8 cellular contexts compared by ENCODE assay signal in the genomic region with DNA sequence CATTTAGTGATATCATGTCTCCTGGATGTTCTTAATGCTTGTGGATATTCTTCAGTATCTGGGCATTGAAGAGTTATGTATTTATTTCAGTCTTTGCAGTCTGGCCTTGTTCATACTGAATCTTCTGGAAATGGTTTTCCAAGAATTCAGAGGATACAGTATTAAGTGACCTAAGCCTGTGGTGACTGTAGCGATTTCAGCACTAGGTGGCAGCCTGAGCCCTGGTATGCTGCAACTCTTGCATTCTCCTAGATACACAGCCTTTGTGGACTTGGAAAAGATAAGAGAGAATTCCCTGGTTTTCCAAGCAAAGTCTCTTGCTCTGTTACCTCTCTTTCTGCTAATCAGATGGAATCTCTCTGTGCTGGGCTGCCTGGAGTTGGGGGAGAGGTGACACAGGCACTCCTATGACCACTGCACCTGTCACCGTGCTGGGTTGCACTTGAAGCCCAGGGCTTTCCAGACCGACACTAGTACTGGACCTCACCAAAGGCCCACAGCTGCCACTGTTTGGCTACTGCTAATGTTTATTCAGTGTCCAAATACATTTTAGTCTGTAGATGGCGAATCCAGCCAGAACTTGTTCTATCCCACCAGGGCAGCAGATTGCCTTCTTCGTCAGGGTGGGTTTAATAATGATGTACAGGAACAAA. TPM values are rescaled to one million over a fixed set of nuclear protein-coding genes. Genes with fewer than 3 reads are reported as not detected.
A peak's percentile ranks its signal among the peaks of the same experiment; 100 is the strongest.
DNase-seq lines count a peak whose midpoint lies in the region; TF ChIP-seq lines count a peak whose summit lies in the region.

No MANE protein-coding gene starts in this region.

- H4K20me1 ChIP-seq in osteoblast (ENCODE audit: insufficient read depth, low read length), result no peaks in the 10 kb centered on the region

- H3K4me3 ChIP-seq in GM12864 (ENCODE audit: low read depth, low read length) (no peak overlapping the region), colonic mucosa (no peak overlapping the region), osteoblast (ENCODE audit: insufficient read depth, low read length) (no peak overlapping the region)

- TF ChIP-seq CTCF in GM12864 (IDR thresholded peaks at IDR 0.05; ENCODE audit: low read depth, low read length, missing control alignments) (peak; percentile 30), colonic mucosa (IDR thresholded peaks at IDR 0.05) (no peak), osteoblast (IDR thresholded peaks at IDR 0.05; ENCODE audit: extremely low read depth, low read depth, low read length) (peak; percentile 50)

- H3K9me3 ChIP-seq in colonic mucosa (no peaks in the 10 kb centered on the region), osteoblast (ENCODE audit: low read depth, low read length) (no peaks in the 10 kb centered on the region)

- H3K79me2 ChIP-seq in osteoblast (ENCODE audit: insufficient read depth, low read length), result no peaks in the 10 kb centered on the region

- H3K36me3 ChIP-seq in colonic mucosa (no peaks in the 10 kb centered on the region), osteoblast (ENCODE audit: insufficient read depth, low read length) (no peaks in the 10 kb centered on the region)

- intact Hi-C loops in colonic mucosa (cut with DNase I), result loop anchor here (10.0 kb wide), 1 partner anchor 298 kb away; no protein-coding TSS in a partner anchor

- H3K9ac ChIP-seq in colonic mucosa (ENCODE audit: low read depth in 2 of 2, low read length in 2 of 2), result no peak overlapping the region

- DNase-seq in GM12864 (ENCODE audit: low read depth) (no peak), NCI-H2029 (lab: John Stamatoyannopoulos, UW) (peak; percentile 3), colonic mucosa (peak; percentile 47), osteoblast (ENCODE audit: insufficient read length, low spot score, missing footprints) (no peak), activated gamma-delta T cell treated with Interleukin-2 at 50 U/mL for 16 hours (no peak), NCI-H187 treated with DMSO at 0.1 percent for 48 hours (lab: John Stamatoyannopoulos, UW) (no peak), activated T-cell treated with anti-CD3 and anti-CD28 coated beads for 4 hours (no peak)
- no peak for DNase-seq in NK-92 treated with Interleukin-12 subunit alpha and Interleukin-12 subunit beta, amount 100 ng/mL, for 24 hours (lab: John Stamatoyannopoulos, UW)

- H3K4me1 ChIP-seq in colonic mucosa (no peaks in the 10 kb centered on the region), osteoblast (ENCODE audit: insufficient read depth, low read length) (no peaks in the 10 kb centered on the region)

- H2AFZ ChIP-seq in osteoblast (ENCODE audit: low read length), result no peak overlapping the region

- H3K27me3 ChIP-seq in colonic mucosa (no peaks in the 10 kb centered on the region), osteoblast (ENCODE audit: insufficient read depth, low read length) (no peaks in the 10 kb centered on the region)

- no peak overlapping the region for H3K4me2 ChIP-seq in osteoblast (ENCODE audit: insufficient read depth, low read length)

- H3K27ac ChIP-seq in colonic mucosa (no peak overlapping the region), osteoblast (ENCODE audit: low read depth, low read length) (no peak overlapping the region)

RNA-seq across cellular contexts. Expression of a gene that starts 19.3 kb away (rescaled TPM):
- total RNA-seq in colonic mucosa, result under 1 TPM; 0.37 to 0.72 TPM
- 0.59 and 1.4 TPM in 2 replicates for total RNA-seq in osteoblast

RNA-seq across cellular contexts. Expression of a gene that starts 35.2 kb away (rescaled TPM):
- total RNA-seq in colonic mucosa (10 to 100 TPM in 1 of 2 donors, 1 to 10 TPM in 1; 9.9 to 10.2 TPM), osteoblast (7.7 and 10.1 TPM in 2 replicates)

Comparison
In these comparisons a context has a peak if more than half of its experiments do, and no peak if none do; other contexts are left out.
1. DNase-seq: peak in NCI-H2029 (single experiment) and colonic mucosa (single experiment); none in GM12864 (single experiment), osteoblast (single experiment), activated gamma-delta T cell treated with Interleukin-2 at 50 U/mL for 16 hours (single experiment), NCI-H187 treated with DMSO at 0.1 percent for 48 hours (single experiment), activated T-cell treated with anti-CD3 and anti-CD28 coated beads for 4 hours (single experiment) and NK-92 treated with Interleukin-12 subunit alpha and Interleukin-12 subunit beta, amount 100 ng/mL, for 24 hours (single experiment).